ENCODE assay signal across 11 cellular contexts in the genomic region with DNA sequence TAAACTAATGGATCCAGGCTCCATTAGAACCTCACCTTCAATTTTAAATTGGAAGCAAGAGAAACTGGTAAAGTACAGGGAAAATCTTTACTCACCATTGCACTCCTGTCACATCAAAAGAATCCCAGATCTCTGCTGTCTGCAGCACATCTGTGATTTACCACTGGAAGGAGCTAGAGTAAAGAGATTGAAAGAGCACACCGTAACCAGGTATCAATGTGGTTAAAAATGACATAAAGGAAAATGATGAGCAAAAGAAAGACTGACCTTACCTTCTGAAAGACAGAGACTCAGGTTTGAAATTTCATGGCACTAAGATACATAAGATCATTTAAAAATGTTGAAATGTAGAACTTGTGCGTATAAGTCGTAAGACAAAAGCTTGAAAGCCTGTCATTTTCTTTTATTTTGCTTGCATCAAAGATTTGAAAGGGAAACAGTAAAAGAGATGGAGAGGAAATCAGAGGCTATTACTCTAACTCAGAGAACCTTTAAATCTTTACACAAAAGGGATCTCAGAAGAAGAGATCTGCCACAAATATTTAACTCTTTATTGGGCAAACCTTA.
DNase-seq lines count a peak whose midpoint lies in the region; ATAC-seq, FAIRE-seq and TF ChIP-seq lines count a peak whose summit lies in the region.
"Had no signal": no experiment of that assay in that cellular context is flagged by ENCODE, and none has a peak within 500 bp of the region (broad histone marks: within the 10 kb centered on the region; RNA-seq: fewer than 3 reads in every experiment).

No MANE protein-coding gene starts in this region.

- no peak overlapping the region for H3K4me3 Mint-ChIP-seq in osteocyte (ENCODE audit: unreplicated experiment)
- H3K4me3 Mint-ChIP-seq: activated CD4-positive, alpha-beta T cell treated with anti-CD3 and anti-CD28 coated beads for 36 hours; activated naive CD8-positive, alpha-beta T cell treated with anti-CD3 and anti-CD28 coated beads for 36 hours had no signal

- no peaks in the 10 kb centered on the region for H3K79me2 ChIP-seq in endothelial cell of umbilical vein (ENCODE audit: control insufficient read depth, insufficient read depth, low read length)

- H4K20me1 ChIP-seq in endothelial cell of umbilical vein (replicated peaks; ENCODE audit: control insufficient read depth, extremely low read depth, insufficient read depth, low read length), result no peaks in the 10 kb centered on the region

- no TSS peak for BruUV-seq in endothelial cell of umbilical vein (replicated peaks; lab: Mats Ljungman, UMichigan)

- H3K27ac ChIP-seq in endothelial cell of umbilical vein (ENCODE audit: insufficient read depth, low read depth, low read length), result no peak overlapping the region
- H3K27ac ChIP-seq: stomach had no signal

- peaks cover 2% of the 10 kb centered on the region for H3K4me1 Mint-ChIP-seq in osteocyte (ENCODE audit: unreplicated experiment)
- H3K4me1 Mint-ChIP-seq: activated CD4-positive, alpha-beta T cell treated with anti-CD3 and anti-CD28 coated beads for 36 hours; activated naive CD8-positive, alpha-beta T cell treated with anti-CD3 and anti-CD28 coated beads for 36 hours had no signal

- ATAC-seq in HG03135 (IDR thresholded peaks at IDR 0.05; ENCODE audit: unreplicated experiment), result no peak
- ATAC-seq: activated CD4-positive, alpha-beta T cell treated with anti-CD3 and anti-CD28 coated beads for 36 hours had no signal

- CTCF ChIA-PET in endothelial cell of umbilical vein (lab: Charles Lee), result interaction anchor here (0.9 to 1.4 kb wide), 4 partner anchors 288 to 791 kb away, joined by 3 to 11 read pairs (median 4); no protein-coding TSS in a partner anchor

- H3K27me3 Mint-ChIP-seq in osteocyte (ENCODE audit: unreplicated experiment), result no peaks in the 10 kb centered on the region
- H3K27me3 Mint-ChIP-seq: activated CD4-positive, alpha-beta T cell treated with anti-CD3 and anti-CD28 coated beads for 36 hours; activated naive CD8-positive, alpha-beta T cell treated with anti-CD3 and anti-CD28 coated beads for 36 hours had no signal

- H3K4me3 ChIP-seq in endothelial cell of umbilical vein (replicated peaks in 1 of 3; ENCODE audit: insufficient read depth in 1 of 3, low read depth in 1 of 3, low read length in 3 of 3), result no peak overlapping the region
- H3K4me3 ChIP-seq: stomach had no signal

- H3K4me1 ChIP-seq in endothelial cell of umbilical vein (ENCODE audit: control insufficient read depth, extremely low read depth, insufficient read depth, low read length), result no peaks in the 10 kb centered on the region
- H3K4me1 ChIP-seq: stomach had no signal

- no peaks in the 10 kb centered on the region for H3K36me3 Mint-ChIP-seq in osteocyte (ENCODE audit: unreplicated experiment)
- H3K36me3 Mint-ChIP-seq: activated naive CD8-positive, alpha-beta T cell treated with anti-CD3 and anti-CD28 coated beads for 36 hours had no signal

- no peaks in the 10 kb centered on the region for H3K9me3 ChIP-seq in endothelial cell of umbilical vein (replicated peaks; ENCODE audit: control insufficient read depth, insufficient read depth, low read length)
- H3K9me3 ChIP-seq: stomach had no signal

- no peaks in the 10 kb centered on the region for H3K27me3 ChIP-seq in endothelial cell of umbilical vein (ENCODE audit: control insufficient read depth in 2 of 2, insufficient read depth in 2 of 2, low read length in 2 of 2)
- H3K27me3 ChIP-seq: stomach had no signal

- TF ChIP-seq CTCF in endothelial cell of umbilical vein (IDR thresholded peaks at IDR 0.05; ENCODE audit: extremely low read depth in 1 of 2, insufficient read depth in 1 of 2, low read depth in 1 of 2, low read length in 2 of 2), result peak in 1 of 2 donors; percentile 24
- TF ChIP-seq CTCF in osteocyte (IDR thresholded peaks at IDR 0.05), result peak; percentile 76

- H3K36me3 ChIP-seq in endothelial cell of umbilical vein (ENCODE audit: control insufficient read depth in 2 of 2, extremely low read depth in 1 of 2, insufficient read depth in 2 of 2, low read length in 2 of 2), result no peaks in the 10 kb centered on the region
- H3K36me3 ChIP-seq: stomach had no signal

- H3K9me3 Mint-ChIP-seq in osteocyte (ENCODE audit: unreplicated experiment), result peaks cover 1% of the 10 kb centered on the region
- H3K9me3 Mint-ChIP-seq: activated naive CD8-positive, alpha-beta T cell treated with anti-CD3 and anti-CD28 coated beads for 36 hours had no signal

- no peak overlapping the region for H3K4me2 ChIP-seq in endothelial cell of umbilical vein (ENCODE audit: insufficient read depth, low read length)

- FAIRE-seq in endothelial cell of umbilical vein (lab: Jason Lieb, UNC), result no peak

- H3K27ac Mint-ChIP-seq in osteocyte (ENCODE audit: unreplicated experiment), result no peak overlapping the region
- H3K27ac Mint-ChIP-seq: activated CD4-positive, alpha-beta T cell treated with anti-CD3 and anti-CD28 coated beads for 36 hours; activated naive CD8-positive, alpha-beta T cell treated with anti-CD3 and anti-CD28 coated beads for 36 hours had no signal

- dilution Hi-C loops in endothelial cell of umbilical vein (cut with MboI; ENCODE audit: extremely low pct_ligation_motif_present, low sequenced_read_pairs), result no loop called here

- POLR2A ChIA-PET in endothelial cell of umbilical vein (lab: Charles Lee), result no interaction called here

- TF ChIP-seq POLR2A in endothelial cell of umbilical vein (IDR thresholded peaks at IDR 0.05; ENCODE audit: low read depth, low read length), result no peak

- H2AFZ ChIP-seq in endothelial cell of umbilical vein (ENCODE audit: low read depth, low read length), result no peak overlapping the region

- H3K9me1 ChIP-seq in endothelial cell of umbilical vein (replicated peaks; ENCODE audit: control insufficient read depth, extremely low read depth, insufficient read depth, low read length), result no peaks in the 10 kb centered on the region

- peak; percentile 12 for DNase-seq in EH (ENCODE audit: low read depth)
- DNase-seq in NCI-H526 (lab: John Stamatoyannopoulos, UW), result peak; percentile 25 to 35
- peak; percentile 32 for DNase-seq in endothelial cell of umbilical vein (ENCODE audit: low read depth, low spot score)
- no peak for DNase-seq in osteocyte (ENCODE audit: extremely low spot score, unreplicated experiment)
- no peak for DNase-seq in activated CD4-positive, alpha-beta T cell treated with anti-CD3 and anti-CD28 coated beads for 1 hour
- no peak for DNase-seq in NCI-H345 (lab: John Stamatoyannopoulos, UW)
- DNase-seq: activated CD4-positive, alpha-beta T cell treated with anti-CD3 and anti-CD28 coated beads for 36 hours; activated naive CD8-positive, alpha-beta T cell treated with anti-CD3 and anti-CD28 coated beads for 36 hours; KBM-7; stomach had no signal

- intact Hi-C loops in endothelial cell of umbilical vein (cut with micrococcal nuclease), result loop anchor here (1.0 kb wide), 1 partner anchor 791 kb away; no protein-coding TSS in a partner anchor

- H3K9ac ChIP-seq in endothelial cell of umbilical vein (replicated peaks; ENCODE audit: extremely low read depth, insufficient read depth, low read length), result no peak overlapping the region

TF ChIP-seq in endothelial cell of umbilical vein, 7 proteins besides CTCF, POLR2A, EP300 and RAD21:
- TF ChIP-seq MAX (IDR thresholded peaks at IDR 0.05; ENCODE audit: insufficient read depth, insufficient read length) (no peak), GATA2 (IDR thresholded peaks at IDR 0.05; ENCODE audit: insufficient read depth, insufficient read length, low read depth, low read length) (no peak), MYC (IDR thresholded peaks at IDR 0.05; ENCODE audit: low read depth, low read length) (no peak), FOS (IDR thresholded peaks at IDR 0.05; ENCODE audit: borderline replicate concordance, insufficient read depth, low read length) (no peak), EZH2 (IDR thresholded peaks at IDR 0.05; ENCODE audit: borderline replicate concordance, low read depth, low read length, severe bottlenecking) (no peak), POLR2AphosphoS5 (IDR thresholded peaks at IDR 0.05; ENCODE audit: insufficient read depth, low read depth, low read length) (no peak), JUN (IDR thresholded peaks at IDR 0.05; ENCODE audit: borderline replicate concordance, insufficient read depth, insufficient read length, low read depth) (no peak)

Comparison
In these comparisons a context has a peak if more than half of its experiments do, and no peak if none do; other contexts are left out.
1. DNase-seq: peak in EH (single experiment), NCI-H526 (2 of 2) and endothelial cell of umbilical vein (single experiment); none in osteocyte (single experiment), activated CD4-positive, alpha-beta T cell treated with anti-CD3 and anti-CD28 coated beads for 1 hour (single experiment) and NCI-H345 (single experiment).